In the genomic region with DNA sequence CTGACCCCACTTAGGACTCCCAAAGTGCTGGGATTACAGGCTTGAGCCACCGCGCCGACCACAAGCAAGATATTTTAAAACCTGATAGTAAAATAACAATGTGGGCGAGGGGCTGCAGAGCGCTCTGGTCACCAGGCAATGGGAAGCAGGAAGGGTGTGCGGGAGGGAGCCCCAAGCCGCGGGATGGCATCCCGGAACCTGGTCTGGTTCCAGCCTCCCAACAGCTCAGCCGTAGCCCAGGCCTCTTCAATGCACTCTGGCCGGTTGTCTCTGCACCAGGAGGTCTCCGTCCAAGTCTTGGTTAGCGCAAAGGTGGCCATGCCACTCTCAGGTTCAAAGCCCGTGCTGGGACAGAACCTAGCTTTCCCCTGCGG, we compare ENCODE assay signal across 9 cellular contexts. TPM values are rescaled to one million over a fixed set of nuclear protein-coding genes. Genes with fewer than 3 reads are reported as not detected.
DNase-seq lines count a peak whose midpoint lies in the region; ATAC-seq, FAIRE-seq and TF ChIP-seq lines count a peak whose summit lies in the region.
"Had no signal": no experiment of that assay in that cellular context is flagged by ENCODE, and none has a peak within 500 bp of the region (broad histone marks: within the 10 kb centered on the region; RNA-seq: fewer than 3 reads in every experiment).

No MANE protein-coding gene starts in this region.

- no peak overlapping the region for H3K9ac ChIP-seq in HUES48 (ENCODE audit: low read depth, low read length)

- H3K27me3 ChIP-seq in HUES48 (ENCODE audit: control insufficient read depth, insufficient read depth, low read length), result peaks cover 30% of the 10 kb centered on the region

- H3K27ac Mint-ChIP-seq in central memory CD8-positive, alpha-beta T cell (ENCODE audit: low read depth), result no peak overlapping the region
- peak overlapping the region in 6 of 10 donors; percentile 13 to 76 (median 54) for H3K27ac Mint-ChIP-seq in naive thymus-derived CD8-positive, alpha-beta T cell

- H3K4me3 Mint-ChIP-seq in central memory CD8-positive, alpha-beta T cell, result peak overlapping the region; percentile 58
- peak overlapping the region; percentile 33 to 84 (median 72) for H3K4me3 Mint-ChIP-seq in naive thymus-derived CD8-positive, alpha-beta T cell

- no peaks in the 10 kb centered on the region for H3K9me3 Mint-ChIP-seq in central memory CD8-positive, alpha-beta T cell
- H3K9me3 Mint-ChIP-seq in naive thymus-derived CD8-positive, alpha-beta T cell, result no peaks in the 10 kb centered on the region

- POLR2A ChIA-PET in AG04449 (lab: Yijun Ruan, JAX), result interaction anchor here (0.7 to 2.7 kb wide), 2 partner anchors 8 to 10 kb away, joined by 3 to 16 read pairs; a partner anchor contains a TSS
- POLR2A ChIA-PET in naive thymus-derived CD8-positive, alpha-beta T cell (lab: Charles Lee), result interaction anchor here (1.2 to 4.4 kb wide), 4 partner anchors 9 to 20 kb away, joined by 5 to 35 read pairs (median 7); a partner anchor contains a TSS

- DNase-seq in AG04449 (ENCODE audit: low read depth, low spot score), result no peak
- no peak for DNase-seq in central memory CD8-positive, alpha-beta T cell (ENCODE audit: low spot score in 2 of 2)
- no peak for DNase-seq in naive thymus-derived CD8-positive, alpha-beta T cell
- no peak for DNase-seq in NCI-H2029 treated with DMSO at 0.1 percent for 48 hours (lab: John Stamatoyannopoulos, UW)
- DNase-seq in GM12892 (ENCODE audit: insufficient read length), result no peak
- no peak for DNase-seq in NCI-H1105 treated with DMSO at 0.1 percent for 48 hours (lab: John Stamatoyannopoulos, UW)

- H3K27me3 Mint-ChIP-seq in central memory CD8-positive, alpha-beta T cell, result no peaks in the 10 kb centered on the region
- H3K27me3 Mint-ChIP-seq in naive thymus-derived CD8-positive, alpha-beta T cell, result no peaks in the 10 kb centered on the region

- TF ChIP-seq CTCF in AG04449 (IDR thresholded peaks at IDR 0.05; ENCODE audit: insufficient read depth, low read length, missing control alignments), result no peak

- no peak overlapping the region for H3K27ac ChIP-seq in HUES48 (ENCODE audit: low read depth, low read length)
- H3K27ac ChIP-seq: SK-N-MC had no signal

- peaks cover 5% of the 10 kb centered on the region; the same call in 1 of the 2 replicates for H3K36me3 ChIP-seq in HUES48 (ENCODE audit: control insufficient read depth, insufficient read depth, low read length)

- TF ChIP-seq POLR2A in GM12892 (IDR thresholded peaks at IDR 0.05; ENCODE audit: low read depth, low read length), result no peak

- H3K36me3 Mint-ChIP-seq in central memory CD8-positive, alpha-beta T cell (ENCODE audit: insufficient read depth), result peaks cover 8% of the 10 kb centered on the region
- peaks cover 0 to 8% (median 0%) of the 10 kb centered on the region in 3 donors for H3K36me3 Mint-ChIP-seq in naive thymus-derived CD8-positive, alpha-beta T cell

- CTCF ChIA-PET in AG04449 (lab: Yijun Ruan, JAX), result interaction anchor here (0.9 to 17.0 kb wide), 7 partner anchors 9 to 160 kb away, joined by 3 to 208 read pairs (median 4); a partner anchor contains a TSS

- FAIRE-seq in GM12892 (lab: Jason Lieb, UNC), result no peak

- peaks cover 19% of the 10 kb centered on the region for H3K4me1 ChIP-seq in HUES48 (ENCODE audit: control insufficient read depth, insufficient read depth, low read length)

- H3K4me3 ChIP-seq in AG04449 (ENCODE audit: low read depth, low read length) (peak overlapping the region; percentile 68), HUES48 (ENCODE audit: low read depth, low read length) (peak overlapping the region; percentile 49; the same call in 1 of the 2 replicates)

- no peaks in the 10 kb centered on the region for H3K4me1 Mint-ChIP-seq in central memory CD8-positive, alpha-beta T cell
- H3K4me1 Mint-ChIP-seq in naive thymus-derived CD8-positive, alpha-beta T cell, result peaks cover 4 to 12% (median 8%) of the 10 kb centered on the region in 4 donors

- ATAC-seq in central memory CD8-positive, alpha-beta T cell (replicated peaks; ENCODE audit: extremely low read depth, poor library complexity, severe bottlenecking), result no peak
- ATAC-seq in naive thymus-derived CD8-positive, alpha-beta T cell, result no peak
- ATAC-seq in HG03175 (IDR thresholded peaks at IDR 0.05; ENCODE audit: unreplicated experiment), result no peak

- H3K9me3 ChIP-seq in HUES48 (ENCODE audit: control insufficient read depth, insufficient read depth, low read length), result no peaks in the 10 kb centered on the region

RNA-seq across cellular contexts. Expression of a gene that starts 0.7 kb away (rescaled TPM):
- 10 to 100 TPM; 25.2 to 28.7 TPM for total RNA-seq in naive thymus-derived CD8-positive, alpha-beta T cell
- 1 to 10 TPM; 2.3 to 7.8 (median 2.8) TPM for polyA plus RNA-seq in naive thymus-derived CD8-positive, alpha-beta T cell
- polyA plus RNA-seq in GM12892 (2012; ENCODE audit: missing spikeins), result 15.9 TPM

RNA-seq across cellular contexts. Expression of a gene that starts 6.3 kb away (rescaled TPM):
- total RNA-seq in naive thymus-derived CD8-positive, alpha-beta T cell, result under 1 TPM; 0.27 to 0.44 TPM
- under 1 TPM in 2 of 3 donors, not detected in 1; 0.23 to 0.27 TPM for polyA plus RNA-seq in naive thymus-derived CD8-positive, alpha-beta T cell
- polyA plus RNA-seq in GM12892 (2012; ENCODE audit: missing spikeins), result 2.5 TPM

RNA-seq across cellular contexts. Expression of a gene that starts 10.2 kb away (rescaled TPM):
- total RNA-seq in naive thymus-derived CD8-positive, alpha-beta T cell, result 10 to 100 TPM; 66.9 to 73.2 TPM
- polyA plus RNA-seq in naive thymus-derived CD8-positive, alpha-beta T cell, result 10 to 100 TPM; 30.6 to 46.6 (median 38.3) TPM
- polyA plus RNA-seq in GM12892 (2012; ENCODE audit: missing spikeins), result 23.2 TPM

RNA-seq across cellular contexts. Expression of a gene that starts 22.8 kb away (rescaled TPM):
- total RNA-seq in naive thymus-derived CD8-positive, alpha-beta T cell, result not detected
- polyA plus RNA-seq in naive thymus-derived CD8-positive, alpha-beta T cell, result not detected
- polyA plus RNA-seq in GM12892 (2012; ENCODE audit: missing spikeins), result 1.6 TPM

RNA-seq across cellular contexts. Expression of a gene that starts 30.6 kb away (rescaled TPM):
- 1 to 10 TPM; 2.8 to 4.3 TPM for total RNA-seq in naive thymus-derived CD8-positive, alpha-beta T cell
- 1 to 10 TPM; 2.1 to 9.3 (median 4.2) TPM for polyA plus RNA-seq in naive thymus-derived CD8-positive, alpha-beta T cell
- 0.19 TPM for polyA plus RNA-seq in GM12892 (2012; ENCODE audit: missing spikeins)
